Comparison of ENCODE assay signal across 16 cellular contexts in genomic region chr5:36644727-36645126, GRCh38. TPM values are rescaled to one million over a fixed set of nuclear protein-coding genes. Genes with fewer than 3 reads are reported as not detected.
DNase-seq lines count a peak whose midpoint lies in the region; ATAC-seq, FAIRE-seq and TF ChIP-seq lines count a peak whose summit lies in the region.
"Had no signal": no experiment of that assay in that cellular context is flagged by ENCODE, and none has a peak within 500 bp of the region (broad histone marks: within the 10 kb centered on the region; RNA-seq: fewer than 3 reads in every experiment).

No MANE protein-coding gene starts in this region.

- no peak overlapping the region for H3K27ac ChIP-seq in smooth muscle cell (ENCODE audit: low read depth)
- H3K27ac ChIP-seq: SJSA1 had no signal

- CTCF ChIA-PET in WTC11 (lab: Charles Lee), result no interaction called here
- CTCF ChIA-PET in activated CD4-positive, alpha-beta T cell treated with anti-CD3 and anti-CD28 coated beads for 36 hours (lab: Charles Lee), result no interaction called here

- H2AFZ ChIP-seq in smooth muscle cell (ENCODE audit: low read depth), result no peak overlapping the region

- WGBS in smooth muscle cell (ENCODE audit: low lambda C conversion rate), result 32% methylated on average over 3 of the region's 3 CpGs

- H3K4me1 Mint-ChIP-seq in WTC11 (peaks cover 6% of the 10 kb centered on the region), immature natural killer cell (no peaks in the 10 kb centered on the region)
- no peaks in the 10 kb centered on the region for H3K4me1 Mint-ChIP-seq in activated CD4-positive, alpha-beta T cell treated with anti-CD3 and anti-CD28 coated beads for 36 hours
- H3K4me1 Mint-ChIP-seq: IgD-negative memory B cell had no signal

- H3K79me2 ChIP-seq in smooth muscle cell (ENCODE audit: low read depth), result no peaks in the 10 kb centered on the region

- intact Hi-C loops in activated CD4-positive, alpha-beta T cell treated with anti-CD3 and anti-CD28 coated beads for 36 hours (cut with DNase I, micrococcal nuclease), result no loop called here

- H3K4me1 ChIP-seq in smooth muscle cell (ENCODE audit: low read depth), result no peaks in the 10 kb centered on the region

- peak overlapping the region; percentile 46 for H3K4me2 ChIP-seq in smooth muscle cell

- H3F3A ChIP-seq in smooth muscle cell (ENCODE audit: low read depth), result peaks cover 3% of the 10 kb centered on the region

- H3K27ac Mint-ChIP-seq in WTC11, result no peak overlapping the region
- no peak overlapping the region for H3K27ac Mint-ChIP-seq in activated CD4-positive, alpha-beta T cell treated with anti-CD3 and anti-CD28 coated beads for 36 hours
- no peak overlapping the region for H3K27ac Mint-ChIP-seq in immature natural killer cell
- H3K27ac Mint-ChIP-seq: CD8-positive, alpha-beta T cell; IgD-negative memory B cell had no signal

- DNase-seq in HTR-8/SVneo (ENCODE audit: insufficient read length, low spot score) (peak; percentile 17), WTC11 (ENCODE audit: low spot score) (no peak), islet precursor cell (peak; percentile 99), smooth muscle cell (lab: John Stamatoyannopoulos, UW; ENCODE audit: unreplicated experiment) (no peak), immature natural killer cell (no peak), cerebellar cortex (ENCODE audit: low spot score) (no peak)
- DNase-seq in activated CD4-positive, alpha-beta T cell treated with anti-CD3 and anti-CD28 coated beads for 36 hours, result no peak
- DNase-seq: CD8-positive, alpha-beta T cell; DND-41; GF-D8; NCI-H1436; NCI-H2029 treated with DMSO at 0.1 percent for 48 hours; NCI-H526 had no signal

- TF ChIP-seq CTCF in WTC11 (IDR thresholded peaks at IDR 0.05) (no peak), smooth muscle cell (IDR thresholded peaks at IDR 0.05; ENCODE audit: borderline replicate concordance, insufficient read depth, poor library complexity, severe bottlenecking) (no peak)

- H4K20me1 ChIP-seq in smooth muscle cell (ENCODE audit: low read depth), result no peaks in the 10 kb centered on the region

- H3K4me3 Mint-ChIP-seq in WTC11, result no peak overlapping the region
- no peak overlapping the region for H3K4me3 Mint-ChIP-seq in activated CD4-positive, alpha-beta T cell treated with anti-CD3 and anti-CD28 coated beads for 36 hours
- no peak overlapping the region for H3K4me3 Mint-ChIP-seq in immature natural killer cell
- H3K4me3 Mint-ChIP-seq: CD8-positive, alpha-beta T cell; IgD-negative memory B cell had no signal

- no peak overlapping the region for H3K9ac ChIP-seq in smooth muscle cell (ENCODE audit: low read depth)

- POLR2A ChIA-PET in WTC11 (lab: Charles Lee), result no interaction called here
- POLR2A ChIA-PET in activated CD4-positive, alpha-beta T cell treated with anti-CD3 and anti-CD28 coated beads for 36 hours (lab: Charles Lee), result no interaction called here

- H3K27me3 Mint-ChIP-seq in WTC11 (ENCODE audit: low read depth) (no peaks in the 10 kb centered on the region), immature natural killer cell (ENCODE audit: low read depth in 3 of 3) (peaks cover 4 to 13% (median 4%) of the 10 kb centered on the region in 3 donors)
- H3K27me3 Mint-ChIP-seq in activated CD4-positive, alpha-beta T cell treated with anti-CD3 and anti-CD28 coated beads for 36 hours, result peaks cover 12% of the 10 kb centered on the region

- ATAC-seq in WTC11, result peak; percentile 52
- ATAC-seq in activated CD4-positive, alpha-beta T cell treated with anti-CD3 and anti-CD28 coated beads for 36 hours, result no peak
- ATAC-seq: CD8-positive, alpha-beta T cell had no signal

- FAIRE-seq in HTR-8/SVneo (lab: Jason Lieb, UNC), result no peak

- no peak overlapping the region for H3K4me3 ChIP-seq in smooth muscle cell
- H3K4me3 ChIP-seq: SJSA1 had no signal

- H3K9me3 ChIP-seq in smooth muscle cell (replicated peaks; ENCODE audit: low read depth), result no peaks in the 10 kb centered on the region

- peaks cover 26% of the 10 kb centered on the region for H3K36me3 Mint-ChIP-seq in WTC11
- H3K36me3 Mint-ChIP-seq in activated CD4-positive, alpha-beta T cell treated with anti-CD3 and anti-CD28 coated beads for 36 hours (ENCODE audit: low read depth), result no peaks in the 10 kb centered on the region
- no peaks in the 10 kb centered on the region for H3K36me3 Mint-ChIP-seq in immature natural killer cell
- H3K36me3 Mint-ChIP-seq: CD8-positive, alpha-beta T cell; IgD-negative memory B cell had no signal

- H3K27me3 ChIP-seq in smooth muscle cell (ENCODE audit: low read depth), result no peaks in the 10 kb centered on the region
- H3K27me3 ChIP-seq: SJSA1 had no signal

- no peaks in the 10 kb centered on the region for H3K36me3 ChIP-seq in smooth muscle cell (ENCODE audit: low read depth)

- no peaks in the 10 kb centered on the region for H3K9me3 Mint-ChIP-seq in WTC11
- no peaks in the 10 kb centered on the region for H3K9me3 Mint-ChIP-seq in activated CD4-positive, alpha-beta T cell treated with anti-CD3 and anti-CD28 coated beads for 36 hours (ENCODE audit: low read depth)
- H3K9me3 Mint-ChIP-seq in immature natural killer cell, result no peaks in the 10 kb centered on the region
- H3K9me3 Mint-ChIP-seq: CD8-positive, alpha-beta T cell; IgD-negative memory B cell had no signal

TF ChIP-seq in WTC11, 78 proteins besides CTCF, POLR2A, EP300 and RAD21 (continues in another document):
- TF ChIP-seq NR3C1 (CRISPR knock-in tag; conservative IDR thresholded peaks at IDR 0.05; ENCODE audit: low read depth) (no peak), JUN (CRISPR knock-in tag; IDR thresholded peaks at IDR 0.05) (no peak), HMGA2 (CRISPR knock-in tag; IDR thresholded peaks at IDR 0.05) (no peak), MYBL2 (CRISPR knock-in tag; IDR thresholded peaks at IDR 0.05) (no peak), ELF4 (CRISPR knock-in tag; IDR thresholded peaks at IDR 0.05; ENCODE audit: low read depth) (no peak), MLX (CRISPR knock-in tag; IDR thresholded peaks at IDR 0.05) (no peak), EMX1 (CRISPR knock-in tag; IDR thresholded peaks at IDR 0.05) (no peak), ATF6 (CRISPR knock-in tag; IDR thresholded peaks at IDR 0.05) (no peak), AR (CRISPR knock-in tag; IDR thresholded peaks at IDR 0.05) (no peak), ZNF232 (CRISPR knock-in tag; IDR thresholded peaks at IDR 0.05) (no peak), USF2 (CRISPR knock-in tag; IDR thresholded peaks at IDR 0.05) (no peak)

RNA-seq across cellular contexts. Expression of gene SLC1A3, which starts 38.3 kb away (rescaled TPM):
- 45.9 to 77.9 TPM (median 53.8 TPM) in 3 replicates for total RNA-seq in WTC11 (2021)
- total RNA-seq in smooth muscle cell, result 6.8 and 7.2 TPM in 2 replicates
- polyA plus RNA-seq in smooth muscle cell, result 2.1 and 3.1 TPM in 2 replicates
- total RNA-seq in activated CD4-positive, alpha-beta T cell treated with anti-CD3 and anti-CD28 coated beads for 36 hours, result under 1 TPM; 0.16 TPM
- polyA plus RNA-seq in immature natural killer cell, result under 1 TPM in 1 of 3 donors, not detected in 2; 0.08 TPM
- total RNA-seq: CD8-positive, alpha-beta T cell; OCI-LY7 had no signal
- polyA plus RNA-seq: IgD-negative memory B cell had no signal

Comparison
In these comparisons a context has a peak if more than half of its experiments do, and no peak if none do; other contexts are left out.
1. DNase-seq: peak in HTR-8/SVneo (single experiment) and islet precursor cell (single experiment); none in WTC11 (single experiment), smooth muscle cell (single experiment), activated CD4-positive, alpha-beta T cell treated with anti-CD3 and anti-CD28 coated beads for 36 hours (single experiment), immature natural killer cell (0 of 3) and cerebellar cortex (single experiment).